Comparison of ENCODE assay signal across 1 cellular context in the genomic region with DNA sequence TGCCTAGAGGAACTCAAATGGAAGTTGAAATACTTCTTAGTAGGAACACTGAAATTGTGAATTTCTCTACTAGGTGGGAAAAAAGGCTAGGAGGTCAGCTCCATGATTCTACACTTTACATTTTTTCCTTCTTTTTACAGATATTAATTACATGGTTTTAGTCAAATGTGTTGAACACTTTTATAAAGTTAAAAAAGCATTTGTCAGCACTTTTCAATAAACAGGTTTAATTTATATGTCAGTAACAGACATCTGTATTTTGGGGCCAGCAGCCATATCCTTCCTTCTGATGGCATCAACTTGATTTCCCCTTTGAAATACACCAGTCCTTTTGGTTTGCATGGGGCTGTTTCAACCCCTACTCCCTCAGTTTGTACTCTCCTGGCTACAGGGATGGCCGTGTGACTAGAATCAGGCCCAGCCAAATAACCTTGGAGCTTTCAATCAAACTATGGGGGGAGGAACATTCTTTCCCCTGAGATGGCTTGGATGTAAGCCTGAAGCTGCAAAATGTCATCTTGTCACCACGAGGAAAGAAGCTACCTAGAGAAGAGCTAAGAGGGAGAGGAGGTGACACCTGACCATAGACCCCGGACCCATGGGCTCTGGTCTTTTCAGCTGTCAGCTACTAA.
TF ChIP-seq lines count a peak whose summit lies in the region.

No MANE protein-coding gene starts in this region.

TF ChIP-seq in HepG2, 621 proteins besides CTCF, POLR2A, EP300 and RAD21 (continued from another document):
- TF ChIP-seq, protein P1, sequence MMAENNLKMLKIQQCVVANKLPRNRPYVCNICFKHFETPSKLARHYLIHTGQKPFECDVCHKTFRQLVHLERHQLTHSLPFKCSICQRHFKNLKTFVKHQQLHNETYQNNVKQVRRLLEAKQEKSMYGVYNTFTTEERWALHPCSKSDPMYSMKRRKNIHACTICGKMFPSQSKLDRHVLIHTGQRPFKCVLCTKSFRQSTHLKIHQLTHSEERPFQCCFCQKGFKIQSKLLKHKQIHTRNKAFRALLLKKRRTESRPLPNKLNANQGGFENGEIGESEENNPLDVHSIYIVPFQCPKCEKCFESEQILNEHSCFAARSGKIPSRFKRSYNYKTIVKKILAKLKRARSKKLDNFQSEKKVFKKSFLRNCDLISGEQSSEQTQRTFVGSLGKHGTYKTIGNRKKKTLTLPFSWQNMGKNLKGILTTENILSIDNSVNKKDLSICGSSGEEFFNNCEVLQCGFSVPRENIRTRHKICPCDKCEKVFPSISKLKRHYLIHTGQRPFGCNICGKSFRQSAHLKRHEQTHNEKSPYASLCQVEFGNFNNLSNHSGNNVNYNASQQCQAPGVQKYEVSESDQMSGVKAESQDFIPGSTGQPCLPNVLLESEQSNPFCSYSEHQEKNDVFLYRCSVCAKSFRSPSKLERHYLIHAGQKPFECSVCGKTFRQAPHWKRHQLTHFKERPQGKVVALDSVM (CRISPR knock-in tag; IDR thresholded peaks at IDR 0.05): no peak
- no peak for TF ChIP-seq SRSF1 (optimal IDR thresholded peaks at IDR 0.05; ENCODE audit: low read depth, low read length)
- TF ChIP-seq, protein P2, sequence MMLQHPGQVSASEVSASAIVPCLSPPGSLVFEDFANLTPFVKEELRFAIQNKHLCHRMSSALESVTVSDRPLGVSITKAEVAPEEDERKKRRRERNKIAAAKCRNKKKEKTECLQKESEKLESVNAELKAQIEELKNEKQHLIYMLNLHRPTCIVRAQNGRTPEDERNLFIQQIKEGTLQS (CRISPR knock-in tag; IDR thresholded peaks at IDR 0.05): no peak
- no peak for TF ChIP-seq BRD4 (CRISPR knock-in tag; IDR thresholded peaks at IDR 0.05)
- TF ChIP-seq PLRG1 (conservative IDR thresholded peaks at IDR 0.05): no peak
- TF ChIP-seq NFYB (CRISPR knock-in tag; IDR thresholded peaks at IDR 0.05): no peak
